Comparison of ENCODE assay signal across 18 cellular contexts in genomic region chr2:241334813-241335212, GRCh38. TPM values are rescaled to one million over a fixed set of nuclear protein-coding genes. Genes with fewer than 3 reads are reported as not detected.
DNase-seq lines count a peak whose midpoint lies in the region; ATAC-seq and TF ChIP-seq lines count a peak whose summit lies in the region.
"Had no signal": no experiment of that assay in that cellular context is flagged by ENCODE, and none has a peak within 500 bp of the region (broad histone marks: within the 10 kb centered on the region; RNA-seq: fewer than 3 reads in every experiment).

No MANE protein-coding gene starts in this region.

- H4K20me1 ChIP-seq in KMS-11 (ENCODE audit: insufficient read depth) = no peaks in the 10 kb centered on the region

- ATAC-seq in left lung (peak; percentile 87), HG03565 (IDR thresholded peaks at IDR 0.05; ENCODE audit: unreplicated experiment) (no peak), HG03135 (IDR thresholded peaks at IDR 0.05; ENCODE audit: unreplicated experiment) (no peak), HG03571 (IDR thresholded peaks at IDR 0.05; ENCODE audit: unreplicated experiment) (no peak)

- H3K4me3 ChIP-seq in KMS-11 (IDR thresholded peaks at IDR 0.05; ENCODE audit: insufficient read depth, low read depth, low read length) (no peak overlapping the region), left lung (no peak overlapping the region)

- H3K4me3 Mint-ChIP-seq in activated T-cell treated with anti-CD3 and anti-CD28 coated beads, Interleukin-2, amount 50 U/mL, for 24 hours = no peak overlapping the region
- H3K4me3 Mint-ChIP-seq: CD4-positive, alpha-beta memory T cell had no signal

- no peaks in the 10 kb centered on the region for H3K9me3 ChIP-seq in left lung
- H3K9me3 ChIP-seq: SK-N-SH had no signal

- peak overlapping the region; percentile 25; the same call in 1 of the 2 replicates for H3K4me2 ChIP-seq in KMS-11
- H3K4me2 ChIP-seq: SK-N-SH had no signal

- H3K27ac Mint-ChIP-seq in activated T-cell treated with anti-CD3 and anti-CD28 coated beads, Interleukin-2, amount 50 U/mL, for 24 hours = peak overlapping the region; percentile 33

- H3K36me3 Mint-ChIP-seq in activated T-cell treated with anti-CD3 and anti-CD28 coated beads, Interleukin-2, amount 50 U/mL, for 24 hours (ENCODE audit: low read depth) = peaks cover 93% of the 10 kb centered on the region

- H3K4me1 ChIP-seq in KMS-11 (ENCODE audit: low read depth, poor library complexity, severe bottlenecking) = peaks cover 76% of the 10 kb centered on the region
- peaks cover 0 to 8% of the 10 kb centered on the region in 2 donors for H3K4me1 ChIP-seq in left lung

- H3K9me3 Mint-ChIP-seq in activated T-cell treated with anti-CD3 and anti-CD28 coated beads, Interleukin-2, amount 50 U/mL, for 24 hours = no peaks in the 10 kb centered on the region
- H3K9me3 Mint-ChIP-seq: CD4-positive, alpha-beta memory T cell had no signal

- H3K9ac ChIP-seq in KMS-11 = no peak overlapping the region
- H3K9ac ChIP-seq: SK-N-SH had no signal

- peaks cover 28% of the 10 kb centered on the region for H3K4me1 Mint-ChIP-seq in activated T-cell treated with anti-CD3 and anti-CD28 coated beads, Interleukin-2, amount 50 U/mL, for 24 hours (ENCODE audit: low read depth)

- H3K27ac ChIP-seq in KMS-11 (no peak overlapping the region; the same call in 1 of the 2 replicates), left lung (no peak overlapping the region)

- peaks cover 35% of the 10 kb centered on the region; the same call in 1 of the 2 replicates for H3K79me2 ChIP-seq in KMS-11 (ENCODE audit: insufficient read depth, low read depth)

- TF ChIP-seq CTCF in KMS-11 (conservative IDR thresholded peaks at IDR 0.05; ENCODE audit: low read depth, low read length) (no peak), left lung (IDR thresholded peaks at IDR 0.05) (no peak)

- no peaks in the 10 kb centered on the region for H3K27me3 ChIP-seq in KMS-11 (ENCODE audit: insufficient read depth, low read depth)
- no peaks in the 10 kb centered on the region for H3K27me3 ChIP-seq in left lung

- no peaks in the 10 kb centered on the region for H3K27me3 Mint-ChIP-seq in activated T-cell treated with anti-CD3 and anti-CD28 coated beads, Interleukin-2, amount 50 U/mL, for 24 hours
- H3K27me3 Mint-ChIP-seq: CD4-positive, alpha-beta memory T cell had no signal

- DNase-seq in activated T-cell treated with anti-CD3 and anti-CD28 coated beads, Interleukin-2, amount 50 U/mL, for 24 hours = no peak
- no peak for DNase-seq in activated T-cell treated with anti-CD3 and anti-CD28 coated beads for 4 hours
- DNase-seq in NCI-H510A treated with DMSO at 0.1 percent for 48 hours (lab: John Stamatoyannopoulos, UW) = peak; percentile 76
- no peak for DNase-seq in left lung
- DNase-seq: CD4-positive, alpha-beta memory T cell; DMS79 treated with DMSO at 0.1 percent for 48 hours; NCI-H1092 treated with DMSO at 0.1 percent for 48 hours; NCI-H146; NCI-H2107; NCI-H446 treated with DMSO at 0.1 percent for 48 hours; NCI-H748 treated with DMSO at 0.1 percent for 48 hours; SHP77; SK-N-SH; T-helper 1 cell had no signal

- H3K36me3 ChIP-seq in KMS-11 (ENCODE audit: insufficient read depth) (no peaks in the 10 kb centered on the region; the same call in 1 of the 2 replicates), left lung (peaks cover 0 to 77% of the 10 kb centered on the region in 2 donors)

- intact Hi-C loops in left lung (cut with DNase I) = no loop called here

- H2AFZ ChIP-seq in KMS-11 (ENCODE audit: low read depth) = no peak overlapping the region

RNA-seq across cellular contexts. Expression of gene SEPTIN2, which starts 19.1 kb away (rescaled TPM):
- 100 to 1,000 TPM; 320 to 344 TPM for total RNA-seq in left lung

RNA-seq across cellular contexts. Expression of gene HDLBP, which starts 19.3 kb away (rescaled TPM):
- total RNA-seq in left lung = 100 to 1,000 TPM; 559 to 567 TPM

RNA-seq across cellular contexts. Expression of gene FARP2, which starts 21.3 kb away (rescaled TPM):
- total RNA-seq in left lung = 10 to 100 TPM; 32.2 to 37.0 TPM
